8 cellular contexts compared by ENCODE assay signal in genomic region chr6:34655876-34656377, GRCh38. TPM values are rescaled to one million over a fixed set of nuclear protein-coding genes. Genes with fewer than 3 reads are reported as not detected.
DNase-seq lines count a peak whose midpoint lies in the region; ATAC-seq, FAIRE-seq and TF ChIP-seq lines count a peak whose summit lies in the region.
"Not testable (repeated sequence)": the region's sequence is repeated elsewhere in the genome, so short reads cannot be mapped to it uniquely, and the experiment has no call there.

No MANE protein-coding gene starts in this region.

- POLR2A ChIA-PET in activated CD4-positive, alpha-beta T cell treated with anti-CD3 and anti-CD28 coated beads, Interleukin-2, amount 10 ng/mL, durations not matched to agents 7 days and 5 days (lab: Charles Lee) = interaction anchor here (0.6 kb wide), 1 partner anchor 340 kb away, joined by 3 read pairs; no protein-coding TSS in a partner anchor
- POLR2A ChIA-PET in K562 (lab: Yijun Ruan, JAX) = interaction anchor here (0.6 to 2.2 kb wide), 5 partner anchors 9 to 409 kb away, joined by 3 to 14 read pairs (median 4); no protein-coding TSS in a partner anchor

- H3K4me3 Mint-ChIP-seq in activated CD4-positive, alpha-beta T cell treated with anti-CD3 and anti-CD28 coated beads, Interleukin-2, amount 10 ng/mL, durations not matched to agents 7 days and 5 days = peak overlapping the region; percentile 66

- H3K27ac ChIP-seq in K562 (ENCODE audit: extremely low read depth, low read depth, low read length) (peak overlapping the region; percentile 88), fibroblast of lung (ENCODE audit: insufficient read depth, low read length) (peak overlapping the region; percentile 96), mucosa of rectum (ENCODE audit: low read depth in 2 of 2, low read length in 2 of 2) (peak overlapping the region; percentile 89 to 91), small intestine (ENCODE audit: low read depth in 1 of 2, low read length in 1 of 2) (peak overlapping the region; percentile 92 to 95), vagina (peak overlapping the region; percentile 84)

- TF ChIP-seq RAD21 in K562 (CRISPR knock-in tag; conservative IDR thresholded peaks at IDR 0.05 in 1 of 2, IDR thresholded peaks at IDR 0.05 in 1 of 2) = not testable (repeated sequence)

- H3K9me2 ChIP-seq in Loucy (replicated peaks; ENCODE audit: low read depth, low read length) = not testable (repeated sequence)

- not testable (repeated sequence) for TF ChIP-seq POLR2A in K562 (conservative IDR thresholded peaks at IDR 0.05); vagina (IDR thresholded peaks at IDR 0.05)

- H3K79me2 ChIP-seq in Loucy (ENCODE audit: insufficient read depth, low read length) = peaks cover 75% of the 10 kb centered on the region
- peaks cover 90% of the 10 kb centered on the region for H3K79me2 ChIP-seq in K562 (ENCODE audit: control insufficient read depth, insufficient read depth, low read length)
- peaks cover 47% of the 10 kb centered on the region for H3K79me2 ChIP-seq in fibroblast of lung (ENCODE audit: control insufficient read depth, insufficient read depth, low read length)

- not testable (repeated sequence) for H3F3A ChIP-seq in Loucy (ENCODE audit: low read depth)

- H3K4me2 ChIP-seq in Loucy (ENCODE audit: low read depth, low read length, poor library complexity, severe bottlenecking) (peak overlapping the region; percentile 81), K562 (ENCODE audit: insufficient read depth, low read length) (peak overlapping the region; percentile 90), fibroblast of lung (ENCODE audit: extremely low read depth, insufficient read depth, low read length) (peak overlapping the region; percentile 94)

- not testable (repeated sequence) for H3K9ac ChIP-seq in Loucy (ENCODE audit: low read depth, low read length, poor library complexity, severe bottlenecking)
- H3K9ac ChIP-seq in K562 (ENCODE audit: insufficient read depth in 1 of 2, low read depth in 2 of 2, low read length in 2 of 2) = peak overlapping the region; percentile 72 to 74; a peak in 3 of 4 replicates
- H3K9ac ChIP-seq in fibroblast of lung (ENCODE audit: insufficient read depth, low read length) = peak overlapping the region; percentile 44
- H3K9ac ChIP-seq in mucosa of rectum (ENCODE audit: low read depth in 1 of 2, low read length in 2 of 2) = peak overlapping the region; percentile 62 to 74

- not testable (repeated sequence) for TF ChIP-seq EP300 in K562 (IDR thresholded peaks at IDR 0.05; ENCODE audit: low read length)

- H3K27ac Mint-ChIP-seq in activated CD4-positive, alpha-beta T cell treated with anti-CD3 and anti-CD28 coated beads, Interleukin-2, amount 10 ng/mL, durations not matched to agents 7 days and 5 days = peak overlapping the region; percentile 93

- TF ChIP-seq CTCF in Loucy (conservative IDR thresholded peaks at IDR 0.05; ENCODE audit: low read length); K562 (IDR thresholded peaks at IDR 0.05 in 2 of 3, conservative IDR thresholded peaks at IDR 0.05 in 1 of 3; ENCODE audit: insufficient read depth in 2 of 3, low read depth in 1 of 3, low read length in 3 of 3); fibroblast of lung (conservative IDR thresholded peaks at IDR 0.05 in 1 of 2, IDR thresholded peaks at IDR 0.05 in 1 of 2; ENCODE audit: low read depth in 1 of 2, low read length in 2 of 2); vagina (IDR thresholded peaks at IDR 0.05): not testable (repeated sequence)

- not testable (repeated sequence) for H3K27me3 Mint-ChIP-seq in activated CD4-positive, alpha-beta T cell treated with anti-CD3 and anti-CD28 coated beads, Interleukin-2, amount 10 ng/mL, durations not matched to agents 7 days and 5 days

- H3K36me3 Mint-ChIP-seq in activated CD4-positive, alpha-beta T cell treated with anti-CD3 and anti-CD28 coated beads, Interleukin-2, amount 10 ng/mL, durations not matched to agents 7 days and 5 days (ENCODE audit: low read depth) = peaks cover 23% of the 10 kb centered on the region

- not testable (repeated sequence) for BruUV-seq in K562 (replicated peaks; lab: Mats Ljungman, UMichigan)

- WGBS in K562 (ENCODE audit: insufficient coverage, low coverage, missing lambda C conversion rate) = 27% methylated on average over 11 of the region's 11 CpGs
- WGBS in small intestine, 3 donors = 21 to 40% (median 24%) methylated on average over 11 of the region's 11 CpGs

- in situ Hi-C loops in K562 (cut with MboI) = not testable (repeated sequence)

- peaks cover 58% of the 10 kb centered on the region for H3K4me1 Mint-ChIP-seq in activated CD4-positive, alpha-beta T cell treated with anti-CD3 and anti-CD28 coated beads, Interleukin-2, amount 10 ng/mL, durations not matched to agents 7 days and 5 days

- DNase-seq in activated CD4-positive, alpha-beta T cell treated with anti-CD3 and anti-CD28 coated beads, Interleukin-2, amount 10 ng/mL, durations not matched to agents 7 days and 5 days; K562 (ENCODE audit: extremely low read depth in 1 of 4, low spot score in 3 of 4); fibroblast of lung (ENCODE audit: low read depth in 2 of 2); small intestine; vagina (ENCODE audit: extremely low spot score in 2 of 2): not testable (repeated sequence)

- H2AFZ ChIP-seq in Loucy (ENCODE audit: low read length); fibroblast of lung (ENCODE audit: low read length): not testable (repeated sequence)
- H2AFZ ChIP-seq in K562 (ENCODE audit: low read depth, low read length) = 0 out of 2 replicates have a peak overlapping the region, but pooled peaks have one; percentile 19

- H3K4me3 ChIP-seq in Loucy (ENCODE audit: low read length, poor library complexity, severe bottlenecking); K562; vagina: not testable (repeated sequence)
- peak overlapping the region in 2 of 4 experiments; percentile 17 to 45 for H3K4me3 ChIP-seq in fibroblast of lung (replicated peaks in 1 of 4; ENCODE audit: control extremely low read depth in 1 of 4, insufficient read depth in 1 of 4, low read depth in 3 of 4, low read length in 4 of 4)
- peak overlapping the region in 1 of 2 donors; percentile 78 for H3K4me3 ChIP-seq in mucosa of rectum (ENCODE audit: low read length in 2 of 2)
- peak overlapping the region in 1 of 2 donors; percentile 6 for H3K4me3 ChIP-seq in small intestine (ENCODE audit: low read depth in 1 of 2, low read length in 2 of 2)

- H3K27me3 ChIP-seq in Loucy (ENCODE audit: insufficient read depth, low read length, poor library complexity, severe bottlenecking); K562 (ENCODE audit: control insufficient read depth in 2 of 2, insufficient read depth in 2 of 2, low read length in 2 of 2); fibroblast of lung (ENCODE audit: control insufficient read depth, insufficient read depth, low read length); mucosa of rectum (ENCODE audit: control insufficient read depth in 2 of 2, insufficient read depth in 2 of 2, low read length in 2 of 2); small intestine (ENCODE audit: control insufficient read depth in 2 of 2, insufficient read depth in 2 of 2, low read length in 2 of 2); vagina: not testable (repeated sequence)

- ATAC-seq in GM18498 (IDR thresholded peaks at IDR 0.05; ENCODE audit: unreplicated experiment) (peak; percentile 0), K562 (peak; percentile 14)

- H3K9me3 ChIP-seq in Loucy (ENCODE audit: insufficient read depth, low read depth, low read length); K562 (replicated peaks; ENCODE audit: control insufficient read depth, insufficient read depth, low read depth, low read length); fibroblast of lung (ENCODE audit: control insufficient read depth, insufficient read depth, low read depth, low read length); mucosa of rectum (ENCODE audit: control insufficient read depth in 2 of 2, low read length in 2 of 2); small intestine (ENCODE audit: control insufficient read depth, low read depth); vagina: not testable (repeated sequence)

- not testable (repeated sequence) for FAIRE-seq in K562 (lab: Jason Lieb, UNC); small intestine (lab: Jason Lieb, UNC)

- not testable (repeated sequence) for H3K9me1 ChIP-seq in K562 (ENCODE audit: control insufficient read depth, insufficient read depth, low read length)

- CTCF ChIA-PET in activated CD4-positive, alpha-beta T cell treated with anti-CD3 and anti-CD28 coated beads, Interleukin-2, amount 10 ng/mL, durations not matched to agents 7 days and 5 days (lab: Charles Lee) = interaction anchor here (0.5 to 2.7 kb wide), 8 partner anchors 12 to 196 kb away, joined by 3 to 10 read pairs (median 4); partner anchors contain the start of gene SNRPC
- CTCF ChIA-PET in K562 (lab: Yijun Ruan, JAX; ENCODE audit: low intra/inter-chr PET ratio) = interaction anchor here (0.6 kb wide), 1 partner anchor 283 kb away, joined by 3 read pairs; no protein-coding TSS in a partner anchor

- H3K36me3 ChIP-seq in Loucy (ENCODE audit: insufficient read depth, low read length) (peaks cover 25% of the 10 kb centered on the region), K562 (ENCODE audit: control insufficient read depth, insufficient read depth, low read length) (peaks cover 33% of the 10 kb centered on the region)
- H3K36me3 ChIP-seq in fibroblast of lung (ENCODE audit: control insufficient read depth, insufficient read depth, low read length); mucosa of rectum (ENCODE audit: control insufficient read depth in 2 of 2, insufficient read depth in 2 of 2, low read length in 2 of 2); small intestine (ENCODE audit: control insufficient read depth in 2 of 2, insufficient read depth in 2 of 2, low read length in 2 of 2); vagina: not testable (repeated sequence)

- H3K4me1 ChIP-seq in Loucy (ENCODE audit: insufficient read depth, low read length, poor library complexity, severe bottlenecking) = peaks cover 22% of the 10 kb centered on the region
- peaks cover 32 to 49% of the 10 kb centered on the region in 2 experiments for H3K4me1 ChIP-seq in K562 (replicated peaks in 1 of 2; ENCODE audit: control insufficient read depth in 2 of 2, insufficient read depth in 2 of 2, low read length in 2 of 2)
- H3K4me1 ChIP-seq in fibroblast of lung (ENCODE audit: control insufficient read depth, extremely low read depth, insufficient read depth, low read length) = not testable (repeated sequence)
- peaks cover 19 to 22% of the 10 kb centered on the region in 2 donors for H3K4me1 ChIP-seq in mucosa of rectum (ENCODE audit: control insufficient read depth in 2 of 2, insufficient read depth in 2 of 2, low read length in 2 of 2)
- H3K4me1 ChIP-seq in small intestine (ENCODE audit: control insufficient read depth in 2 of 2, insufficient read depth in 1 of 2, low read depth in 1 of 2, low read length in 1 of 2) = peaks cover 10 to 14% of the 10 kb centered on the region in 2 donors
- peaks cover 38% of the 10 kb centered on the region for H3K4me1 ChIP-seq in vagina

- intact Hi-C loops in K562 (cut with micrococcal nuclease) = loop anchor here (5.0 kb wide), 1 partner anchor 136 kb away; the partner anchor contains the start of gene BLTP3A
- intact Hi-C loops in vagina (cut with DNase I) = not testable (repeated sequence)

- H3K9me3 Mint-ChIP-seq in activated CD4-positive, alpha-beta T cell treated with anti-CD3 and anti-CD28 coated beads, Interleukin-2, amount 10 ng/mL, durations not matched to agents 7 days and 5 days = not testable (repeated sequence)

- H4K20me1 ChIP-seq in Loucy (ENCODE audit: insufficient read depth, low read length, poor library complexity, severe bottlenecking) = peaks cover 17% of the 10 kb centered on the region
- H4K20me1 ChIP-seq in K562 (replicated peaks; ENCODE audit: control insufficient read depth, insufficient read depth, low read length); fibroblast of lung (ENCODE audit: control insufficient read depth, extremely low read depth, insufficient read depth, low read length): not testable (repeated sequence)

RNA-seq across cellular contexts. Expression of gene ILRUN, which starts 40.6 kb away (rescaled TPM):
- total RNA-seq in activated CD4-positive, alpha-beta T cell treated with anti-CD3 and anti-CD28 coated beads, Interleukin-2, amount 10 ng/mL, durations not matched to agents 7 days and 5 days = 10 to 100 TPM; 68.0 to 72.0 TPM
- total RNA-seq in K562 (2011; cell fraction: chromatin; rRNA removed; ENCODE audit: low replicate concordance) = 46.7 and 47.2 TPM in 2 replicates
- 30.2 and 32.0 TPM in 2 replicates for total RNA-seq in K562 (2011; cell fraction: nucleolus; rRNA removed)
- 38.8 and 48.2 TPM in 2 replicates for total RNA-seq in K562 (2011; cell fraction: nucleoplasm; rRNA removed)
- total RNA-seq in K562 (2014; rRNA removed) (35.7 and 44.7 TPM in 2 replicates), K562 (2014; rRNA removed; fragmentation: Illumina TruSeq; extraction: Trizol) (54.9 and 57.6 TPM in 2 replicates), K562 (2015; rRNA removed; fragmentation: Illumina TruSeq; extraction: Trizol) (53.4 and 55.0 TPM in 2 replicates), K562 (2021) (74.5 and 78.9 TPM in 2 replicates), fibroblast of lung (51.6 and 60.1 TPM in 2 replicates), vagina (48.4 TPM)
- polyA plus RNA-seq in K562 (2011; rRNA removed) (62.1 and 66.1 TPM in 2 replicates), K562 (2014; fragmentation: Illumina TruSeq; extraction: Trizol) (70.0 and 74.7 TPM in 2 replicates), K562 (2014; fragmentation: Nextera tagmentation; extraction: Ambion mirVana) (10 to 100 TPM; 24.9 to 30.7 TPM), K562 (2014; rRNA removed) (42.8 and 44.2 TPM in 2 replicates), fibroblast of lung (44.1 and 49.9 TPM in 2 replicates), small intestine (10 to 100 TPM; 44.3 to 53.5 (median 44.5) TPM)
- 53.1 and 62.6 TPM in 2 replicates for polyA plus RNA-seq in K562 (2011; cell fraction: cytosol; rRNA removed)
- polyA plus RNA-seq in K562 (2011; cell fraction: nucleus; rRNA removed) = 26.0 and 30.3 TPM in 2 replicates
- 75.6 and 76.6 TPM in 2 replicates for polyA plus RNA-seq in K562 (2012)
- 88.9 and 93.9 TPM in 2 replicates for polyA minus RNA-seq in K562 (2011; rRNA and poly(A)+ RNA removed)
- polyA minus RNA-seq in K562 (2011; cell fraction: cytosol; rRNA and poly(A)+ RNA removed) = 48.1 and 57.5 TPM in 2 replicates
- 12.9 and 20.4 TPM in 2 replicates for polyA minus RNA-seq in K562 (2011; cell fraction: nucleus; rRNA and poly(A)+ RNA removed)
- 46.5 and 48.2 TPM in 2 replicates for polyA plus RNA-seq in fibroblast of lung (2012)
- 90.4 and 90.6 TPM in 2 replicates for polyA minus RNA-seq in fibroblast of lung (ENCODE audit: low replicate concordance)
